ENCODE assay signal across 8 cellular contexts in the genomic region with DNA sequence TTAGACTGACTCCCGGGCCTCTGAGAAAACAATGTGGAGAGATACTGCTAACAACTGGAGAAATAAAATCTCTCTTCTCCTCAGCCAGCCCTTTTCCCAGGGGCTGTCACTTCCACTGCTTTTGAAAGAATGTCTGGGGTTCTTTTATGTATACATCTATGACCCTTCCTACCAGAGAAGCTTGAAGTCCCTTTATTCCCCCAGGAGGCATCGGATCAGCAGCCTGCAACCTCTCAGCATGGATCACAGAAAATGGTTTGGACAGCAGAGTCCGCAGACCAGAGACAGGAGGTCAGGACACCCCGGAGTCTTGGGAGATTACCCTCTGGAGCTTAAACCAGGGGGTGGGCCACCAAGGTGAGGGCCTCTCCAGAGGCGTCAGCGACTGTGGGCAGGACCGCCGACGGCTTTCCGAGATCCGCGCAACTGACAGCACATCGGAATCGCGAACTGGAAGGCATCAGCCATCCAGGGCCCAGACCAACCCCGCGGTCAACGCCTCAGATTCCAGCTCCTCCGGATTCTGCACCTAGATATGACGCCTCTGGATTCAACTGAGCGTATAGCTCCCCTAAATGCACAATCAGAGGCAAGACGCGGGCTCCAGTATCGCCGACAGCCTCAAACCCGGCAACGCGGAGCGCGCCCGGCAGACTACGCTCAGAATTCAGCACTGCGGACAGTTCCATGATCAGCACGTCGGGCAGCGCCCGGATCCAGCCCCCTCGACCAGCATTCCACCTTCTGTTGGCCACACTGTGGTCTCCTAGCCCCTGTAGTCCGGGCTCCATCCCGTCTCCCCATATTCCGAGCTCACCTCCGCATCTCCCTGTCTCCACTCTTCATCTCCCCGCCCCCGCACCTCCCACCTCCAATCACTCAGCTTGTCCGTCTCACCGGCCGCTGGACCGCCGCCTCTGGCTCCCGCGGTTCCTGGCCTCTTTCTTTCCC. TPM values are rescaled to one million over a fixed set of nuclear protein-coding genes. Genes with fewer than 3 reads are reported as not detected.
DNase-seq lines count a peak whose midpoint lies in the region; ATAC-seq lines count a peak whose summit lies in the region.

No MANE protein-coding gene starts in this region.

- H3K36me3 ChIP-seq in CD4-positive, CD25-positive, alpha-beta regulatory T cell (ENCODE audit: control insufficient read depth, insufficient read depth, low read length), result no peaks in the 10 kb centered on the region
- no peaks in the 10 kb centered on the region for H3K36me3 ChIP-seq in iPS-18a (ENCODE audit: control insufficient read depth, low read depth, low read length)

- no peak overlapping the region for H3K4me3 Mint-ChIP-seq in CD4-positive, CD25-positive, alpha-beta regulatory T cell

- H3K27me3 ChIP-seq in CD4-positive, CD25-positive, alpha-beta regulatory T cell (ENCODE audit: control insufficient read depth, insufficient read depth, low read length), result peaks cover 21% of the 10 kb centered on the region
- H3K27me3 ChIP-seq in iPS-18a (ENCODE audit: control insufficient read depth, insufficient read depth, low read length), result peaks cover 99% of the 10 kb centered on the region

- H3K9me3 Mint-ChIP-seq in CD4-positive, CD25-positive, alpha-beta regulatory T cell, result peaks cover 0 to 2% (median 0%) of the 10 kb centered on the region in 7 donors

- H3K9me3 ChIP-seq in CD4-positive, CD25-positive, alpha-beta regulatory T cell (ENCODE audit: control insufficient read depth in 2 of 2, low read length in 2 of 2), result no peaks in the 10 kb centered on the region
- no peaks in the 10 kb centered on the region for H3K9me3 ChIP-seq in iPS-18a (ENCODE audit: control insufficient read depth, low read depth, low read length)

- no peak overlapping the region for H3K4me3 ChIP-seq in CD4-positive, CD25-positive, alpha-beta regulatory T cell (ENCODE audit: low read depth, low read length)
- H3K4me3 ChIP-seq in iPS-18a (ENCODE audit: low read length), result peak overlapping the region; percentile 55

- ATAC-seq in CD4-positive, CD25-positive, alpha-beta regulatory T cell (ENCODE audit: low read depth in 2 of 2), result no peak
- ATAC-seq in stimulated activated naive CD8-positive, alpha-beta T cell treated with anti-CD3 and anti-CD28 coated beads, Interleukin-15, Interleukin-2, amounts not matched to agents 100 U/mL and 50 U/mL, for 24 hours, result no peak

- H3K27ac ChIP-seq in CD4-positive, CD25-positive, alpha-beta regulatory T cell (ENCODE audit: insufficient read depth, low read length, poor library complexity, severe bottlenecking), result no peak overlapping the region
- no peak overlapping the region for H3K27ac ChIP-seq in iPS-18a (ENCODE audit: low read length)

- DNase-seq in CD4-positive, CD25-positive, alpha-beta regulatory T cell, result peak in 2 of 3 donors; percentile 28 to 31
- DNase-seq in HuH-7.5 (ENCODE audit: low spot score) (peak; percentile 71), epidermal melanocyte (ENCODE audit: insufficient read length, low spot score) (no peak), NCI-H2171 (lab: John Stamatoyannopoulos, UW) (no peak), A172 (ENCODE audit: low spot score) (no peak)
- DNase-seq in activated T-cell treated with anti-CD3 and anti-CD28 coated beads, Interleukin-2, amount 50 U/mL, for 48 hours, result peak; percentile 64 to 75
- DNase-seq in stimulated activated naive CD8-positive, alpha-beta T cell treated with anti-CD3 and anti-CD28 coated beads, Interleukin-15, Interleukin-2, amounts not matched to agents 100 U/mL and 50 U/mL, for 24 hours, result peak; percentile 69

- peaks cover 0 to 20% (median 1%) of the 10 kb centered on the region in 4 donors for H3K4me1 Mint-ChIP-seq in CD4-positive, CD25-positive, alpha-beta regulatory T cell

- no peak overlapping the region for H3K27ac Mint-ChIP-seq in CD4-positive, CD25-positive, alpha-beta regulatory T cell

- peaks cover 62% of the 10 kb centered on the region for H3K27me3 Mint-ChIP-seq in CD4-positive, CD25-positive, alpha-beta regulatory T cell

- no peak overlapping the region for H3K9ac ChIP-seq in iPS-18a (ENCODE audit: low read length)

- H3K4me1 ChIP-seq in CD4-positive, CD25-positive, alpha-beta regulatory T cell (ENCODE audit: control insufficient read depth, insufficient read depth, low read length, poor library complexity, severe bottlenecking), result peaks cover 7% of the 10 kb centered on the region
- peaks cover 9% of the 10 kb centered on the region for H3K4me1 ChIP-seq in iPS-18a (ENCODE audit: control insufficient read depth, low read depth, low read length)

- no peaks in the 10 kb centered on the region for H3K36me3 Mint-ChIP-seq in CD4-positive, CD25-positive, alpha-beta regulatory T cell

RNA-seq across cellular contexts. Expression of gene EPHA10, which starts 0.9 kb away (rescaled TPM):
- not detected for total RNA-seq in CD4-positive, CD25-positive, alpha-beta regulatory T cell
- not detected for polyA plus RNA-seq in CD4-positive, CD25-positive, alpha-beta regulatory T cell
- total RNA-seq in A172 (2014; rRNA removed; shearing (Covaris generic)), result not detected in 2 replicates

RNA-seq across cellular contexts. Expression of gene MANEAL, which starts 29.6 kb away (rescaled TPM):
- total RNA-seq in CD4-positive, CD25-positive, alpha-beta regulatory T cell, result 0.69 TPM
- polyA plus RNA-seq in CD4-positive, CD25-positive, alpha-beta regulatory T cell, result 1 to 10 TPM in 3 of 4 donors, under 1 TPM in 1; 0.87 to 2.4 (median 1.5) TPM
- 13.2 and 13.9 TPM in 2 replicates for total RNA-seq in A172 (2014; rRNA removed; shearing (Covaris generic))

RNA-seq across cellular contexts. Expression of gene C1orf122, which starts 43.5 kb away (rescaled TPM):
- 13.7 TPM for total RNA-seq in CD4-positive, CD25-positive, alpha-beta regulatory T cell
- 10 to 100 TPM; 22.9 to 31.9 (median 26.6) TPM for polyA plus RNA-seq in CD4-positive, CD25-positive, alpha-beta regulatory T cell
- 22.9 and 34.6 TPM in 2 replicates for total RNA-seq in A172 (2014; rRNA removed; shearing (Covaris generic))

RNA-seq across cellular contexts. Expression of gene YRDC, which starts 43.9 kb away (rescaled TPM):
- total RNA-seq in CD4-positive, CD25-positive, alpha-beta regulatory T cell, result 28.2 TPM
- polyA plus RNA-seq in CD4-positive, CD25-positive, alpha-beta regulatory T cell, result 10 to 100 TPM; 17.3 to 26.6 (median 19.8) TPM
- total RNA-seq in A172 (2014; rRNA removed; shearing (Covaris generic)), result 30.6 and 39.5 TPM in 2 replicates

Comparison
In these comparisons a context has a peak if more than half of its experiments do, and no peak if none do; other contexts are left out.
1. DNase-seq: peak in CD4-positive, CD25-positive, alpha-beta regulatory T cell (2 of 3), HuH-7.5 (single experiment), activated T-cell treated with anti-CD3 and anti-CD28 coated beads, Interleukin-2, amount 50 U/mL, for 48 hours (2 of 2) and stimulated activated naive CD8-positive, alpha-beta T cell treated with anti-CD3 and anti-CD28 coated beads, Interleukin-15, Interleukin-2, amounts not matched to agents 100 U/mL and 50 U/mL, for 24 hours (single experiment); none in epidermal melanocyte (single experiment), NCI-H2171 (single experiment) and A172 (single experiment).